ENCODE assay signal across 8 cellular contexts in genomic region chr7:44921607-44922350, GRCh38. TPM values are rescaled to one million over a fixed set of nuclear protein-coding genes. Genes with fewer than 3 reads are reported as not detected.
DNase-seq lines count a peak whose midpoint lies in the region; ATAC-seq, FAIRE-seq and TF ChIP-seq lines count a peak whose summit lies in the region.

No MANE protein-coding gene starts in this region.

- dilution Hi-C loops in mammary epithelial cell (cut with HindIII; ENCODE audit: low sequenced_read_pairs) (no loop called here), keratinocyte (cut with MboI; ENCODE audit: extremely low pct_ligation_motif_present, low sequenced_read_pairs) (no loop called here)

- in situ Hi-C loops in GM13976 (cut with MboI; ENCODE audit: low sequenced_read_pairs, unreplicated experiment), result loop anchor here (10.0 kb wide), 1 partner anchor 57 kb away; no protein-coding TSS in a partner anchor
- in situ Hi-C loops in mammary epithelial cell (cut with MboI; ENCODE audit: low sequenced_read_pairs in 2 of 2), result loop anchor here in 1 of 2 donors (5.0 kb wide), 1 partner anchor 64 kb away; no protein-coding TSS in a partner anchor

- H3K27ac ChIP-seq in mammary epithelial cell (ENCODE audit: insufficient read depth, low read depth, low read length), result no peak overlapping the region
- no peak overlapping the region for H3K27ac ChIP-seq in keratinocyte (ENCODE audit: control insufficient read depth, insufficient read depth, low read length)

- no peak overlapping the region for H3K4me3 ChIP-seq in mammary epithelial cell (replicated peaks in 1 of 3; ENCODE audit: insufficient read depth in 1 of 3, low read depth in 2 of 3, low read length in 3 of 3)
- H3K4me3 ChIP-seq in keratinocyte (ENCODE audit: control insufficient read depth in 2 of 3, extremely low read depth in 1 of 3, insufficient read depth in 2 of 3, low read depth in 1 of 3, low read length in 3 of 3), result no peak overlapping the region

- DNase-seq in GM13976 (ENCODE audit: low spot score), result peak; percentile 88
- DNase-seq in NCI-H226, result peak; percentile 54
- peak; percentile 92 for DNase-seq in activated CD4-positive, CD25-positive, alpha-beta regulatory T cell treated with anti-CD3 and anti-CD28 coated beads, Interleukin-2, amount 50 U/mL, for 16 hours (ENCODE audit: low read depth, low spot score)
- DNase-seq in mammary epithelial cell, result peak; percentile 44
- DNase-seq in keratinocyte (ENCODE audit: low read depth, low spot score), result peak; percentile 38
- DNase-seq in stimulated activated CD4-positive, alpha-beta T cell treated with anti-CD3 and anti-CD28 coated beads, Interleukin-1b, Interleukin-23, amount 100 ng/mL, for 24 hours (ENCODE audit: low read depth in 4 of 4, low spot score in 1 of 4), result peak; percentile 95 to 99 (median 98)

- CTCF ChIA-PET in mammary epithelial cell (lab: Charles Lee; ENCODE audit: low non-redundant PET), result no interaction called here

- H3K4me1 ChIP-seq in mammary epithelial cell (ENCODE audit: insufficient read depth, low read length), result no peaks in the 10 kb centered on the region
- no peaks in the 10 kb centered on the region for H3K4me1 ChIP-seq in keratinocyte (ENCODE audit: control insufficient read depth, extremely low read depth, insufficient read depth, low read length)

- H3K9me3 ChIP-seq in mammary epithelial cell (replicated peaks; ENCODE audit: insufficient read depth, low read length) (no peaks in the 10 kb centered on the region), keratinocyte (ENCODE audit: control insufficient read depth, low read depth, low read length) (no peaks in the 10 kb centered on the region)

- FAIRE-seq in keratinocyte (lab: Jason Lieb, UNC), result peak; percentile 61

- no peaks in the 10 kb centered on the region for H3K36me3 ChIP-seq in mammary epithelial cell (ENCODE audit: insufficient read depth, low read length)
- no peaks in the 10 kb centered on the region for H3K36me3 ChIP-seq in keratinocyte (ENCODE audit: control insufficient read depth in 2 of 2, extremely low read depth in 1 of 2, insufficient read depth in 2 of 2, low read length in 2 of 2)

- TF ChIP-seq CTCF in GM13976 (IDR thresholded peaks at IDR 0.05; ENCODE audit: borderline replicate concordance, control extremely low read depth, extremely low read depth, insufficient read depth, missing control alignments), result peak; percentile 89
- TF ChIP-seq CTCF in mammary epithelial cell (conservative IDR thresholded peaks at IDR 0.05 in 1 of 2, IDR thresholded peaks at IDR 0.05 in 1 of 2; ENCODE audit: extremely low read depth in 1 of 2, insufficient read depth in 1 of 2, low read depth in 1 of 2, low read length in 2 of 2), result peak; percentile 73 to 90
- peak; percentile 76 to 96 (median 83) for TF ChIP-seq CTCF in keratinocyte (optimal IDR thresholded peaks at IDR 0.05 in 1 of 3, IDR thresholded peaks at IDR 0.05 in 1 of 3, conservative IDR thresholded peaks at IDR 0.05 in 1 of 3; ENCODE audit: extremely low read depth in 1 of 3, insufficient read depth in 2 of 3, low read length in 3 of 3)

- ATAC-seq in HG03045 (IDR thresholded peaks at IDR 0.05; ENCODE audit: unreplicated experiment) (peak; percentile 77), GM19467 (IDR thresholded peaks at IDR 0.05; ENCODE audit: unreplicated experiment) (no peak)

- peak overlapping the region; percentile 42 for H2AFZ ChIP-seq in mammary epithelial cell (ENCODE audit: low read depth, low read length)
- H2AFZ ChIP-seq in keratinocyte (ENCODE audit: control insufficient read depth, low read length), result peak overlapping the region; percentile 65

- H4K20me1 ChIP-seq in mammary epithelial cell (ENCODE audit: insufficient read depth, low read length) (no peaks in the 10 kb centered on the region), keratinocyte (ENCODE audit: control insufficient read depth, extremely low read depth, insufficient read depth, low read length) (no peaks in the 10 kb centered on the region)

- BruUV-seq in mammary epithelial cell (replicated peaks; lab: Mats Ljungman, UMichigan), result no TSS peak

- no peaks in the 10 kb centered on the region for H3K79me2 ChIP-seq in mammary epithelial cell (ENCODE audit: insufficient read depth, low read length)
- no peaks in the 10 kb centered on the region for H3K79me2 ChIP-seq in keratinocyte (ENCODE audit: control insufficient read depth, insufficient read depth, low read length)

- H3K27me3 ChIP-seq in mammary epithelial cell (ENCODE audit: insufficient read depth, low read length), result peaks cover 2% of the 10 kb centered on the region
- H3K27me3 ChIP-seq in keratinocyte (ENCODE audit: control insufficient read depth, extremely low read depth, insufficient read depth, low read length), result no peaks in the 10 kb centered on the region

- intact Hi-C loops in mammary epithelial cell (cut with micrococcal nuclease), result loop anchor here (1.0 to 2.0 kb wide), 5 partner anchors 37 to 333 kb away; partner anchors contain the start of genes H2AZ2 and PURB

- H3K4me2 ChIP-seq in mammary epithelial cell (ENCODE audit: insufficient read depth, low read depth, low read length) (no peak overlapping the region), keratinocyte (ENCODE audit: control insufficient read depth, extremely low read depth, insufficient read depth, low read depth, low read length) (no peak overlapping the region)

- no peaks in the 10 kb centered on the region for H3K9me1 ChIP-seq in keratinocyte (ENCODE audit: control insufficient read depth, extremely low read depth, insufficient read depth, low read length)

- whole genome bisulfite sequencing in mammary epithelial cell (ENCODE audit: low coverage, missing lambda C conversion rate), result 48% methylated on average over 9 of the region's 14 CpGs

- H3K9ac ChIP-seq in mammary epithelial cell (ENCODE audit: insufficient read depth, low read length) (no peak overlapping the region), keratinocyte (ENCODE audit: control insufficient read depth, extremely low read depth, insufficient read depth, low read length) (no peak overlapping the region)

RNA-seq across cellular contexts. Expression of gene PURB, which starts 36.4 kb away (rescaled TPM):
- 10 to 100 TPM; 30.2 to 32.8 TPM for total RNA-seq in mammary epithelial cell
- polyA plus RNA-seq in mammary epithelial cell (4.1 TPM), keratinocyte (5.1 to 7.7 TPM (median 5.7 TPM) in 3 replicates)
- polyA minus RNA-seq in mammary epithelial cell (14.2 TPM), keratinocyte (3.9 to 9.6 TPM (median 4.3 TPM) in 3 replicates)
- 6.2 TPM for polyA plus RNA-seq in keratinocyte (2011; ENCODE audit: low read depth)
- 5.3 and 9.5 TPM in 2 replicates for polyA plus RNA-seq in keratinocyte (2011; cell fraction: cytosol; rRNA removed)
- polyA plus RNA-seq in keratinocyte (2011; cell fraction: nucleus; rRNA removed), result 8.4 and 10.7 TPM in 2 replicates
- 11.6 and 12.4 TPM in 2 replicates for polyA plus RNA-seq in keratinocyte (2012; ENCODE audit: low replicate concordance)
- 10.7 TPM for polyA minus RNA-seq in keratinocyte (2011; cell fraction: cytosol; rRNA and poly(A)+ RNA removed)
- polyA minus RNA-seq in keratinocyte (2011; cell fraction: nucleus; rRNA and poly(A)+ RNA removed), result 9.0 and 17.5 TPM in 2 replicates

RNA-seq across cellular contexts. Expression of gene MYO1G, which starts 57.0 kb away (rescaled TPM):
- total RNA-seq in mammary epithelial cell, result under 1 TPM in 1 of 2 donors, not detected in 1; 0.17 TPM
- polyA plus RNA-seq in mammary epithelial cell, result 0.02 TPM
- not detected for polyA minus RNA-seq in mammary epithelial cell
- polyA plus RNA-seq in keratinocyte, result 0.02 to 0.13 TPM (median 0.03 TPM) in 3 replicates
- polyA plus RNA-seq in keratinocyte (2011; ENCODE audit: low read depth), result 0.20 TPM
- polyA plus RNA-seq in keratinocyte (2011; cell fraction: cytosol; rRNA removed), result not detected in 2 replicates
- 0.09 and 0.12 TPM in 2 replicates for polyA plus RNA-seq in keratinocyte (2011; cell fraction: nucleus; rRNA removed)
- polyA plus RNA-seq in keratinocyte (2012; ENCODE audit: low replicate concordance), result 0.03 and 0.14 TPM in 2 replicates
- 0.13 to 0.26 TPM in 2 of 3 replicates, not detected in the other for polyA minus RNA-seq in keratinocyte
- polyA minus RNA-seq in keratinocyte (2011; cell fraction: cytosol; rRNA and poly(A)+ RNA removed), result 1.2 TPM
- polyA minus RNA-seq in keratinocyte (2011; cell fraction: nucleus; rRNA and poly(A)+ RNA removed), result 0.54 and 0.63 TPM in 2 replicates

Comparison
In these comparisons a context has a peak if more than half of its experiments do, and no peak if none do; other contexts are left out.
1. DNase-seq: peak in every context shown above with its lines; median percentile 98 in stimulated activated CD4-positive, alpha-beta T cell treated with anti-CD3 and anti-CD28 coated beads, Interleukin-1b, Interleukin-23, amount 100 ng/mL, for 24 hours; 92 in activated CD4-positive, CD25-positive, alpha-beta regulatory T cell treated with anti-CD3 and anti-CD28 coated beads, Interleukin-2, amount 50 U/mL, for 16 hours; 88 in GM13976; 54 in NCI-H226; 44 in mammary epithelial cell; 38 in keratinocyte.